Comparison of ENCODE assay signal across 8 cellular contexts in genomic region chr2:38106420-38107182, GRCh38. TPM values are rescaled to one million over a fixed set of nuclear protein-coding genes. Genes with fewer than 3 reads are reported as not detected.
DNase-seq lines count a peak whose midpoint lies in the region; ATAC-seq, FAIRE-seq and TF ChIP-seq lines count a peak whose summit lies in the region.

No MANE protein-coding gene starts in this region.

- WGBS in A549 (ENCODE audit: missing lambda C conversion rate), result 61% methylated on average over 8 of the region's 8 CpGs

- H3K4me1 ChIP-seq in A549, result peaks cover 28% of the 10 kb centered on the region

- DNase-seq in A549 (ENCODE audit: low read depth in 1 of 2, low spot score in 1 of 2), result peak in 1 of 2 experiments; percentile 36
- peak; percentile 76 for DNase-seq in kidney tubule cell (ENCODE audit: low spot score)
- no peak for DNase-seq in GM13977 (ENCODE audit: low spot score)
- DNase-seq in midbrain (lab: John Stamatoyannopoulos, UW), result no peak
- no peak for DNase-seq in NCI-H446 treated with DMSO at 0.1 percent for 48 hours (lab: John Stamatoyannopoulos, UW)

- TF ChIP-seq EP300 in A549 (IDR thresholded peaks at IDR 0.05), result no peak

- CTCF ChIA-PET in A549 (lab: Yijun Ruan, JAX), result interaction anchor here (1.2 to 3.2 kb wide), 8 partner anchors 8 to 711 kb away, joined by 3 to 15 read pairs (median 3); partner anchors contain the start of gene CYP1B1

- ATAC-seq in A549 (peak in 1 of 2 experiments; percentile 56; a peak in 3 of 6 replicates), HG03342 (IDR thresholded peaks at IDR 0.05; ENCODE audit: unreplicated experiment) (peak; percentile 45), GM19328 (IDR thresholded peaks at IDR 0.05; ENCODE audit: unreplicated experiment) (no peak)

- H3K4me2 ChIP-seq in A549, result peak overlapping the region; percentile 38

- H3K27ac ChIP-seq in A549 (peak overlapping the region; percentile 62 to 73), angular gyrus (ENCODE audit: low read depth, low read length) (peak overlapping the region; percentile 42)

- no peak for TF ChIP-seq CTCF in A549 (IDR thresholded peaks at IDR 0.05)
- TF ChIP-seq CTCF in GM13977 (IDR thresholded peaks at IDR 0.05; ENCODE audit: extremely low read depth, insufficient read depth, missing control alignments), result no peak

- FAIRE-seq in A549 (lab: Jason Lieb, UNC), result no peak

- in situ Hi-C loops in GM13977 (cut with MboI; ENCODE audit: low pct_unique_long_range_greater_than_20kb, low sequenced_read_pairs, unreplicated experiment), result no loop called here

- TF ChIP-seq POLR2A in A549 (IDR thresholded peaks at IDR 0.05; ENCODE audit: low read length), result no peak

- no peak for TF ChIP-seq RAD21 in A549 (conservative IDR thresholded peaks at IDR 0.05 in 1 of 2, IDR thresholded peaks at IDR 0.05 in 1 of 2)

- H3K9me3 ChIP-seq in A549, result no peaks in the 10 kb centered on the region

- POLR2A ChIA-PET in A549 (lab: Yijun Ruan, JAX), result interaction anchor here (1.0 kb wide), 1 partner anchor 30 kb away, joined by 3 read pairs; no protein-coding TSS in a partner anchor

- no peak overlapping the region for H3K4me3 ChIP-seq in A549

TF ChIP-seq in A549, 52 proteins besides CTCF, POLR2A, EP300 and RAD21:
- TF ChIP-seq CBX8 (IDR thresholded peaks at IDR 0.05) (no peak), BCL3 (IDR thresholded peaks at IDR 0.05) (no peak), KDM5A (IDR thresholded peaks at IDR 0.05) (no peak), EHMT2 (IDR thresholded peaks at IDR 0.05; ENCODE audit: low read depth) (no peak), ESRRA (IDR thresholded peaks at IDR 0.05; ENCODE audit: borderline replicate concordance, low read length) (no peak), POLR2AphosphoS2 (conservative IDR thresholded peaks at IDR 0.05; ENCODE audit: low read length) (no peak), E2F6 (IDR thresholded peaks at IDR 0.05; ENCODE audit: borderline replicate concordance, low read depth) (no peak)

RNA-seq across cellular contexts. Expression of gene CYP1B1, which starts 30.6 kb away (rescaled TPM):
- 13.1 and 13.2 TPM in 2 replicates for polyA plus RNA-seq in A549 (2011; rRNA removed)
- polyA plus RNA-seq in A549 (2012; cell fraction: cytosol; rRNA removed), result 14.6 and 20.8 TPM in 2 replicates
- polyA plus RNA-seq in A549 (2012; cell fraction: nucleus; rRNA removed), result 28.1 and 45.8 TPM in 2 replicates
- 4.4 to 5.5 TPM (median 5.3 TPM) in 3 replicates for polyA plus RNA-seq in A549 (2017; fragmentation: RNase III; extraction: RNeasy Plus Mini Kit Qiagen cat#74134 plus additional on column Dnase treatment)
- 29.1 and 30.7 TPM in 2 replicates for polyA minus RNA-seq in A549 (2011; rRNA and poly(A)+ RNA removed)
